In the genomic region with DNA sequence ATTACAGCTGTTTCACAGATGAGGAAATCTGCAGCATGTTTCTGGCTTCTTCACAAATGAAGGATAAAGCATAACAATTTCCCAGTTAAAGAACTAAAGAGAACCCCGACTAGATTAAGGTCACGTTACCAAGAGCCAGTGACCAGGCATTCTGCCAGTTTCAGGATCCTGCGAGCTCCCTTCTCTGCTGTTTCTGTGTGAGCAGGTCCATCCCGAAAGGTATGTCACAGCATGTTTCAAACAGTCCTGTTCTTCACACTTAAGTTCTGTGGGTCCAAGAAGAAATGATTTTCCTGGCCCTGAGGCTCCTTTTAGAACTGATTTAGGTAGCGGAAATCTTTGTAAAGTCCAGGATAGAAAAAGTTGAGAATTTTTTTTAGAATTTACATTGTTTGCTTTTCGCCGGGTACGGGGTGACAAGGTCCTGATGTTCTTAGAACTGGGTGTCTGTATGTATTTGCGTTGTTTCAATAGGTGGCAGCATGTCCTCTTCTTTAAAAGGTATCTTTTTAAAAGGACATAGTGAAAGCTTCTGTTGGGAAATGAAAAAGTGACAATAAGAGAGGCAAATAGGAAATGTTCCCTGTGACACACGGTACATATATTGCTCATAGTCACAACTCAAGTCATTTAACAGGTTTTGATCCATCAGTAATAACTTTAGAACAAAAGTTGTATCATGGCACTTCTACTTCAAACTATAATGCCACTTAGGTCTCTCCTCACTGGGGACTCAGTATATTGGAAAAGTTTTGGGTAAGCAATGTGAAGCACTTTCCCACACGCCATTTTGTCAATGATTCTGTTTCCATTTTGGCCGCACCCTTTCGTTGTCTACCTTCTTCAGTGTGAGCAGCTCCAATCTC, we compare ENCODE assay signal across 9 cellular contexts. TPM values are rescaled to one million over a fixed set of nuclear protein-coding genes. Genes with fewer than 3 reads are reported as not detected.
DNase-seq lines count a peak whose midpoint lies in the region; ATAC-seq and TF ChIP-seq lines count a peak whose summit lies in the region.
"Had no signal": no experiment of that assay in that cellular context is flagged by ENCODE, and none has a peak within 500 bp of the region (broad histone marks: within the 10 kb centered on the region; RNA-seq: fewer than 3 reads in every experiment).

No MANE protein-coding gene starts in this region.

- no peak for TF ChIP-seq CTCF in omental fat pad (IDR thresholded peaks at IDR 0.05)

- DNase-seq in DMS53 (lab: John Stamatoyannopoulos, UW) (peak; percentile 75), NCI-H748 (lab: John Stamatoyannopoulos, UW; ENCODE audit: unreplicated experiment) (peak; percentile 21), cerebellar cortex (ENCODE audit: low spot score) (peak; percentile 48), midbrain (lab: John Stamatoyannopoulos, UW) (peak; percentile 44), omental fat pad (ENCODE audit: low spot score) (no peak)
- no peak for DNase-seq in activated naive CD4-positive, alpha-beta T cell treated with anti-CD3 and anti-CD28 coated beads, Interleukin-2, amount 50 U/mL, for 16 hours

- ATAC-seq in GM21367 (IDR thresholded peaks at IDR 0.05; ENCODE audit: unreplicated experiment) = peak; percentile 67
- no peak for ATAC-seq in omental fat pad (ENCODE audit: low FRiP score)
- no peak for ATAC-seq in GM21390 (IDR thresholded peaks at IDR 0.05; ENCODE audit: unreplicated experiment)
- ATAC-seq: naive thymus-derived CD8-positive, alpha-beta T cell had no signal

RNA-seq across cellular contexts. Expression of a gene that starts 18.4 kb away (rescaled TPM):
- total RNA-seq in omental fat pad = not detected
- total RNA-seq: naive thymus-derived CD8-positive, alpha-beta T cell had no signal

Comparison
In these comparisons a context has a peak if more than half of its experiments do, and no peak if none do; other contexts are left out.
1. DNase-seq: peak in DMS53 (single experiment), NCI-H748 (single experiment), cerebellar cortex (single experiment) and midbrain (single experiment); none in omental fat pad (single experiment) and activated naive CD4-positive, alpha-beta T cell treated with anti-CD3 and anti-CD28 coated beads, Interleukin-2, amount 50 U/mL, for 16 hours (single experiment).